Comparison of ENCODE assay signal across 8 cellular contexts in genomic region chrX:153554519-153555167, GRCh38. TPM values are rescaled to one million over a fixed set of nuclear protein-coding genes. Genes with fewer than 3 reads are reported as not detected.
A peak's percentile ranks its signal among the peaks of the same experiment; 100 is the strongest.
DNase-seq lines count a peak whose midpoint lies in the region; ATAC-seq and TF ChIP-seq lines count a peak whose summit lies in the region.

No MANE protein-coding gene starts in this region.

- H3K4me1 Mint-ChIP-seq in activated T-helper 1 cell treated with anti-CD3 and anti-CD28 coated beads, Interleukin-12 subunit alpha, Interleukin-12 subunit beta, Interleukin-2, Interleukin-4 antibody, amounts not matched to agents 30 ng/mL and 10 ng/mL and 1 ng/mL, durations not matched to agents 14 hours and 24 hours and 36 hours (ENCODE audit: low read depth), result no peaks in the 10 kb centered on the region

- ATAC-seq in omental fat pad (ENCODE audit: low FRiP score), result no peak

- no peaks in the 10 kb centered on the region for H3K27me3 ChIP-seq in Peyer's patch
- H3K27me3 ChIP-seq in transverse colon, result peaks cover 3% of the 10 kb centered on the region

- H3K27ac Mint-ChIP-seq in activated T-helper 1 cell treated with anti-CD3 and anti-CD28 coated beads, Interleukin-12 subunit alpha, Interleukin-12 subunit beta, Interleukin-2, Interleukin-4 antibody, amounts not matched to agents 30 ng/mL and 10 ng/mL and 1 ng/mL, durations not matched to agents 14 hours and 24 hours and 36 hours, result no peak overlapping the region

- H3K36me3 Mint-ChIP-seq in activated T-helper 1 cell treated with anti-CD3 and anti-CD28 coated beads, Interleukin-12 subunit alpha, Interleukin-12 subunit beta, Interleukin-2, Interleukin-4 antibody, amounts not matched to agents 30 ng/mL and 10 ng/mL and 1 ng/mL, durations not matched to agents 14 hours and 24 hours and 36 hours (ENCODE audit: low read depth), result no peaks in the 10 kb centered on the region

- H3K4me3 ChIP-seq in HEK293 (ENCODE audit: low read depth, low read length), result no peak overlapping the region
- no peak overlapping the region for H3K4me3 ChIP-seq in Peyer's patch
- H3K4me3 ChIP-seq in fibroblast of the aortic adventitia (ENCODE audit: low read depth, low read length), result no peak overlapping the region
- no peak overlapping the region for H3K4me3 ChIP-seq in transverse colon

- peak; percentile 59 for DNase-seq in COLO668 (lab: John Stamatoyannopoulos, UW; ENCODE audit: unreplicated experiment)
- DNase-seq in Peyer's patch, result peak; percentile 48 to 80 (median 73)
- peak; percentile 35 for DNase-seq in activated T-helper 1 cell treated with anti-CD3 and anti-CD28 coated beads, Interleukin-12 subunit alpha, Interleukin-12 subunit beta, Interleukin-2, Interleukin-4 antibody, amounts not matched to agents 30 ng/mL and 10 ng/mL and 1 ng/mL, durations not matched to agents 14 hours and 24 hours and 36 hours (ENCODE audit: low spot score)
- peak; percentile 51 for DNase-seq in fibroblast of the aortic adventitia (ENCODE audit: low read depth)
- DNase-seq in omental fat pad (ENCODE audit: low spot score), result peak; percentile 25
- peak; percentile 69 for DNase-seq in transverse colon
- no peak for DNase-seq in mesenteric fat pad (ENCODE audit: low spot score)

- TF ChIP-seq POLR2A in Peyer's patch (IDR thresholded peaks at IDR 0.05) (no peak), transverse colon (IDR thresholded peaks at IDR 0.05) (no peak)

- TF ChIP-seq CTCF in HEK293 (tag by site-specific recombination; IDR thresholded peaks at IDR 0.05) (peak; percentile 78), Peyer's patch (IDR thresholded peaks at IDR 0.05) (peak in 4 of 6 experiments; percentile 55 to 67 (median 56)), fibroblast of the aortic adventitia (IDR thresholded peaks at IDR 0.05; ENCODE audit: insufficient read depth, low read length) (peak; percentile 72), omental fat pad (IDR thresholded peaks at IDR 0.05) (no peak), transverse colon (IDR thresholded peaks at IDR 0.05) (peak; percentile 52 to 60 (median 53))

- no peak for TF ChIP-seq EP300 in transverse colon (IDR thresholded peaks at IDR 0.05; ENCODE audit: low read depth)

- CTCF ChIA-PET in HEK293 (lab: Yijun Ruan, JAX), result interaction anchor here (0.5 to 3.6 kb wide), 26 partner anchors 9 to 952 kb away, joined by 3 to 36 read pairs (median 4); no protein-coding TSS in a partner anchor

- H3K4me1 ChIP-seq in HEK293 (ENCODE audit: control insufficient read depth, insufficient read depth, low read length), result no peaks in the 10 kb centered on the region
- H3K4me1 ChIP-seq in Peyer's patch, result no peaks in the 10 kb centered on the region
- H3K4me1 ChIP-seq in transverse colon, result no peaks in the 10 kb centered on the region

- in situ Hi-C loops in transverse colon (cut with MboI; ENCODE audit: low pct_ligation_motif_present in 1 of 4, low pct_unique_long_range_greater_than_20kb in 1 of 4, low sequenced_read_pairs in 3 of 4), result loop anchor here in 3 of 4 donors (10.0 to 25.0 kb wide), 3 partner anchors 100 to 110 kb away; partner anchors contain the start of gene PNCK (in 1 of the 3)

- POLR2A ChIA-PET in HEK293 (lab: Yijun Ruan, JAX), result no interaction called here

- H3K4me3 Mint-ChIP-seq in activated T-helper 1 cell treated with anti-CD3 and anti-CD28 coated beads, Interleukin-12 subunit alpha, Interleukin-12 subunit beta, Interleukin-2, Interleukin-4 antibody, amounts not matched to agents 30 ng/mL and 10 ng/mL and 1 ng/mL, durations not matched to agents 14 hours and 24 hours and 36 hours, result no peak overlapping the region

- intact Hi-C loops in activated T-helper 1 cell treated with anti-CD3 and anti-CD28 coated beads, Interleukin-12 subunit alpha, Interleukin-12 subunit beta, Interleukin-2, Interleukin-4 antibody, amounts not matched to agents 30 ng/mL and 10 ng/mL and 1 ng/mL, durations not matched to agents 14 hours and 24 hours and 36 hours (cut with micrococcal nuclease), result loop anchor here (1.0 kb wide), 2 partner anchors 95 to 114 kb away; no protein-coding TSS in a partner anchor
- intact Hi-C loops in transverse colon (cut with DNase I; ENCODE audit: low total_unique reads), result loop anchor here (10.0 kb wide), 1 partner anchor 100 kb away; no protein-coding TSS in a partner anchor

- H3K27me3 Mint-ChIP-seq in activated T-helper 1 cell treated with anti-CD3 and anti-CD28 coated beads, Interleukin-12 subunit alpha, Interleukin-12 subunit beta, Interleukin-2, Interleukin-4 antibody, amounts not matched to agents 30 ng/mL and 10 ng/mL and 1 ng/mL, durations not matched to agents 14 hours and 24 hours and 36 hours (ENCODE audit: insufficient read depth), result peaks cover 1% of the 10 kb centered on the region

- H3K9me3 ChIP-seq in HEK293 (ENCODE audit: control insufficient read depth, insufficient read depth, low read depth, low read length) (no peaks in the 10 kb centered on the region), Peyer's patch (no peaks in the 10 kb centered on the region), transverse colon (no peaks in the 10 kb centered on the region)

- no peaks in the 10 kb centered on the region for H3K9me3 Mint-ChIP-seq in activated T-helper 1 cell treated with anti-CD3 and anti-CD28 coated beads, Interleukin-12 subunit alpha, Interleukin-12 subunit beta, Interleukin-2, Interleukin-4 antibody, amounts not matched to agents 30 ng/mL and 10 ng/mL and 1 ng/mL, durations not matched to agents 14 hours and 24 hours and 36 hours

- H3K36me3 ChIP-seq in HEK293 (ENCODE audit: control insufficient read depth in 2 of 2, insufficient read depth in 1 of 2, low read length in 2 of 2), result no peaks in the 10 kb centered on the region
- H3K36me3 ChIP-seq in Peyer's patch, result no peaks in the 10 kb centered on the region
- H3K36me3 ChIP-seq in transverse colon, result no peaks in the 10 kb centered on the region

- H3K27ac ChIP-seq in HEK293 (ENCODE audit: extremely low read depth, low read depth, low read length) (no peak overlapping the region), Peyer's patch (no peak overlapping the region), transverse colon (no peak overlapping the region)

- 47% methylated on average over 15 of the region's 17 CpGs; no CpG with 5 or more reads in 1 of the 2 donors for WGBS in transverse colon (ENCODE audit: low coverage in 1 of 2), 2 donors

TF ChIP-seq in HEK293, 187 proteins besides CTCF, POLR2A, EP300 and RAD21:
- no peak for TF ChIP-seq KLF9 (tag by site-specific recombination; IDR thresholded peaks at IDR 0.05; ENCODE audit: low read depth)
- no peak for TF ChIP-seq ZNF155 (tag by site-specific recombination; IDR thresholded peaks at IDR 0.05)
- no peak for TF ChIP-seq ZFP69B (tag by site-specific recombination; IDR thresholded peaks at IDR 0.05)
- TF ChIP-seq BCL11B (tag by site-specific recombination; IDR thresholded peaks at IDR 0.05; ENCODE audit: low read depth), result no peak
- TF ChIP-seq ZNF654 (tag by site-specific recombination; IDR thresholded peaks at IDR 0.05; ENCODE audit: low read depth), result peak; percentile 87
- TF ChIP-seq ZNF223 (tag by site-specific recombination; IDR thresholded peaks at IDR 0.05), result no peak
- TF ChIP-seq ZNF335 (tag by site-specific recombination; conservative IDR thresholded peaks at IDR 0.05), result peak; percentile 57
- TF ChIP-seq SP3 (tag by site-specific recombination; IDR thresholded peaks at IDR 0.05), result no peak
- TF ChIP-seq ZNF169 (tag by site-specific recombination; IDR thresholded peaks at IDR 0.05), result no peak

RNA-seq across cellular contexts. Expression of gene ATP2B3, which starts 37.2 kb away (rescaled TPM):
- total RNA-seq in Peyer's patch (not detected), fibroblast of the aortic adventitia (ENCODE audit: low replicate concordance) (not detected in 2 replicates), omental fat pad (not detected), transverse colon (not detected), mesenteric fat pad (not detected)
- 0.05 TPM in 1 of 2 replicates, not detected in the other for total RNA-seq in activated T-helper 1 cell treated with anti-CD3 and anti-CD28 coated beads, Interleukin-12 subunit alpha, Interleukin-12 subunit beta, Interleukin-2, Interleukin-4 antibody, amounts not matched to agents 30 ng/mL and 10 ng/mL and 1 ng/mL, durations not matched to agents 14 hours and 24 hours and 36 hours

RNA-seq across cellular contexts. Expression of gene CCNQ, which starts 44.3 kb away (rescaled TPM):
- total RNA-seq in Peyer's patch, result 10 to 100 TPM; 19.0 to 33.3 (median 20.6) TPM
- 28.0 and 29.3 TPM in 2 replicates for total RNA-seq in activated T-helper 1 cell treated with anti-CD3 and anti-CD28 coated beads, Interleukin-12 subunit alpha, Interleukin-12 subunit beta, Interleukin-2, Interleukin-4 antibody, amounts not matched to agents 30 ng/mL and 10 ng/mL and 1 ng/mL, durations not matched to agents 14 hours and 24 hours and 36 hours
- total RNA-seq in fibroblast of the aortic adventitia (ENCODE audit: low replicate concordance), result 2.5 and 14.5 TPM in 2 replicates
- total RNA-seq in omental fat pad, result 10 to 100 TPM; 26.0 to 42.6 (median 31.0) TPM
- 10 to 100 TPM in 3 of 4 donors, 1 to 10 TPM in 1; 5.2 to 32.5 (median 26.8) TPM for total RNA-seq in transverse colon
- 16.3 TPM for total RNA-seq in mesenteric fat pad

RNA-seq across cellular contexts. Expression of gene BGN, which starts 59.9 kb away (rescaled TPM):
- 10 to 100 TPM in 3 of 4 donors, 1 to 10 TPM in 1; 2.5 to 28.9 (median 11.7) TPM for total RNA-seq in Peyer's patch
- total RNA-seq in activated T-helper 1 cell treated with anti-CD3 and anti-CD28 coated beads, Interleukin-12 subunit alpha, Interleukin-12 subunit beta, Interleukin-2, Interleukin-4 antibody, amounts not matched to agents 30 ng/mL and 10 ng/mL and 1 ng/mL, durations not matched to agents 14 hours and 24 hours and 36 hours, result not detected in 2 replicates
- 12.3 and 133 TPM in 2 replicates for total RNA-seq in fibroblast of the aortic adventitia (ENCODE audit: low replicate concordance)
- 10 to 100 TPM; 14.9 to 40.2 (median 18.6) TPM for total RNA-seq in omental fat pad
- 10 to 100 TPM in 2 of 4 donors, 1 to 10 TPM in 2; 3.8 to 67.1 (median 10.5) TPM for total RNA-seq in transverse colon
- 72.1 TPM for total RNA-seq in mesenteric fat pad

Comparison
In these comparisons a context has a peak if more than half of its experiments do, and no peak if none do; other contexts are left out.
1. CTCF ChIP-seq: peak in HEK293 (single experiment), Peyer's patch (4 of 6), fibroblast of the aortic adventitia (single experiment) and transverse colon (5 of 5); none in omental fat pad (0 of 3).